In the genomic region with DNA sequence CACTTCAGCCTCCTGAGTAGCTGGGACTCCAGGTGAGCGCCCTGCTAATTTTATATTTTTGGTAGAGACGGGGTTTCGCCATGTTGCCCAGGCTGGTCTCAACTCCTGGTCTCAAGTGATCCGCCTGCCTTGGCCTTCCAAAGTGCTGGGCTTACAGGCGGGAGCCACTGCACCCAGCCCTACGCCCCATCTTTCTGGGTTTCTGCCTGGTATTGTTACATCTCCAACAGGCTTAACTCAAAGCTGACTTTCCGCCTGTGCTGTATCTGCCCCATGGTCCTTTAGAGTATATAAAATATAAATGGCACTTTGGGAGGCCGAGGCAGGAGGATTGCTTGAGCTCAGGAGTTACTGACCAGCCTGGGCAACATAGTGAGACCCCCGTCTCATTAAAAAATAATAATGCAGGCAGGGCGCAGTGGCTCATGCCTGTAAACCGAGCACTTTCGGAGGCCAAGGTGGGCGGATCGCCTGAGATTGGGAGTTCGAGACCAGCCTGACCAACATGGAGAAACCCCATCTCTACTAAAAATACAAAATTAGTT, we compare ENCODE assay signal across 8 cellular contexts. TPM values are rescaled to one million over a fixed set of nuclear protein-coding genes. Genes with fewer than 3 reads are reported as not detected.
A peak's percentile ranks its signal among the peaks of the same experiment; 100 is the strongest.
DNase-seq lines count a peak whose midpoint lies in the region; ATAC-seq, FAIRE-seq and TF ChIP-seq lines count a peak whose summit lies in the region.

No MANE protein-coding gene starts in this region.

- H2BK120ac ChIP-seq in mesenchymal stem cell (ENCODE audit: low read depth, low read length), result peak overlapping the region; percentile 64

- peak overlapping the region; percentile 98 for H3K9ac ChIP-seq in HUES48 (ENCODE audit: low read depth, low read length)
- H3K9ac ChIP-seq in mesenchymal stem cell (ENCODE audit: low read length), result peak overlapping the region; percentile 97

- POLR2A ChIA-PET in A549 (lab: Yijun Ruan, JAX), result interaction anchor here (0.5 to 2.7 kb wide), 20 partner anchors 9 to 1960 kb away, joined by 3 to 35 read pairs (median 5); partner anchors contain the start of genes GLDC, KDM4C and UHRF2

- peak overlapping the region in 1 of 2 experiments; percentile 48 for H3K14ac ChIP-seq in mesenchymal stem cell (ENCODE audit: low read length in 2 of 2)

- no peaks in the 10 kb centered on the region for H3K27me3 ChIP-seq in HUES48 (ENCODE audit: control insufficient read depth, insufficient read depth, low read length)
- no peaks in the 10 kb centered on the region for H3K27me3 ChIP-seq in brain microvascular endothelial cell (replicated peaks)
- H3K27me3 ChIP-seq in mesenchymal stem cell (ENCODE audit: control insufficient read depth in 1 of 2, insufficient read depth in 1 of 2, low read length in 2 of 2), result no peaks in the 10 kb centered on the region

- 0 out of 2 replicates have a peak, but pooled peaks cover 4% of the 10 kb centered on the region for H3K36me3 ChIP-seq in HUES48 (ENCODE audit: control insufficient read depth, insufficient read depth, low read length)
- no peaks in the 10 kb centered on the region for H3K36me3 ChIP-seq in brain microvascular endothelial cell (replicated peaks)
- peaks cover 0 to 7% of the 10 kb centered on the region in 2 experiments for H3K36me3 ChIP-seq in mesenchymal stem cell (ENCODE audit: control insufficient read depth in 1 of 2, insufficient read depth in 2 of 2, low read depth in 1 of 2, low read length in 2 of 2)
- no peaks in the 10 kb centered on the region for H3K36me3 ChIP-seq in urinary bladder (ENCODE audit: insufficient read depth)

- DNase-seq in A549 (ENCODE audit: low read depth in 1 of 2, low spot score in 1 of 2) (no peak), brain microvascular endothelial cell (no peak), mesenchymal stem cell (no peak), COLO668 (lab: John Stamatoyannopoulos, UW; ENCODE audit: unreplicated experiment) (no peak), iPS-NIHi11 (ENCODE audit: low spot score) (no peak)

- no peak for TF ChIP-seq CTCF in A549 (IDR thresholded peaks at IDR 0.05)
- no peak for TF ChIP-seq CTCF in brain microvascular endothelial cell (IDR thresholded peaks at IDR 0.05; ENCODE audit: low read depth, low read length, missing control alignments)

- peaks cover 9% of the 10 kb centered on the region for H3K4me1 ChIP-seq in A549
- 0 out of 2 replicates have a peak, but pooled peaks cover 3% of the 10 kb centered on the region for H3K4me1 ChIP-seq in HUES48 (ENCODE audit: control insufficient read depth, insufficient read depth, low read length)
- peaks cover 4% of the 10 kb centered on the region for H3K4me1 ChIP-seq in mesenchymal stem cell (ENCODE audit: control insufficient read depth, insufficient read depth, low read depth, low read length)
- no peaks in the 10 kb centered on the region for H3K4me1 ChIP-seq in urinary bladder (ENCODE audit: insufficient read depth)

- H2BK5ac ChIP-seq in mesenchymal stem cell (ENCODE audit: low read depth, low read length, poor library complexity, severe bottlenecking), result peak overlapping the region; percentile 99

- TF ChIP-seq POLR2A in A549 (IDR thresholded peaks at IDR 0.05; ENCODE audit: low read length), result no peak

- no peak overlapping the region for H2BK15ac ChIP-seq in mesenchymal stem cell (ENCODE audit: low read depth, poor library complexity, severe bottlenecking)

- ATAC-seq in A549 (peak in 1 of 2 experiments; percentile 32; a peak in 3 of 6 replicates), GM21515 (IDR thresholded peaks at IDR 0.05; ENCODE audit: unreplicated experiment) (no peak)

- H3K9me3 ChIP-seq in A549 (no peaks in the 10 kb centered on the region), HUES48 (ENCODE audit: control insufficient read depth, insufficient read depth, low read length) (no peaks in the 10 kb centered on the region), mesenchymal stem cell (ENCODE audit: control insufficient read depth, low read length) (no peaks in the 10 kb centered on the region)

- CTCF ChIA-PET in A549 (lab: Yijun Ruan, JAX), result interaction anchor here (1.1 to 1.2 kb wide), 3 partner anchors 9 to 324 kb away, joined by 3 to 5 read pairs (median 3); no protein-coding TSS in a partner anchor

- H3K4me2 ChIP-seq in A549 (peak overlapping the region; percentile 73), mesenchymal stem cell (ENCODE audit: low read length, poor library complexity, severe bottlenecking) (peak overlapping the region; percentile 79)

- no peak for TF ChIP-seq EP300 in A549 (IDR thresholded peaks at IDR 0.05)

- peak overlapping the region; percentile 33 for H2AK5ac ChIP-seq in mesenchymal stem cell (ENCODE audit: low read length, severe bottlenecking)

- H3K4me3 ChIP-seq in A549 (peak overlapping the region; percentile 71), HUES48 (ENCODE audit: low read depth, low read length) (peak overlapping the region; percentile 94), brain microvascular endothelial cell (ENCODE audit: low read depth, low read length) (peak overlapping the region; percentile 79), mesenchymal stem cell (ENCODE audit: insufficient read depth in 1 of 2, low read depth in 1 of 2, low read length in 2 of 2) (peak overlapping the region; percentile 86 to 93), urinary bladder (ENCODE audit: low read depth, low read length) (peak overlapping the region; percentile 39)

- no peak overlapping the region for H3K23ac ChIP-seq in mesenchymal stem cell (ENCODE audit: low read length in 2 of 2)

- no peak for FAIRE-seq in A549 (lab: Jason Lieb, UNC)

- H3K27ac ChIP-seq in A549 (peak overlapping the region; percentile 94 to 99), HUES48 (ENCODE audit: low read depth, low read length) (peak overlapping the region; percentile 100), brain microvascular endothelial cell (peak overlapping the region; percentile 98), mesenchymal stem cell (ENCODE audit: low read length, poor library complexity, severe bottlenecking) (peak overlapping the region; percentile 100), urinary bladder (ENCODE audit: low read depth) (peak overlapping the region; percentile 72)

- 4% methylated on average over 15 of the region's 15 CpGs for WGBS in A549 (ENCODE audit: missing lambda C conversion rate)
- WGBS in mesenchymal stem cell, result 56% methylated on average over 13 of the region's 15 CpGs
- WGBS in urinary bladder, result 38% methylated on average over 15 of the region's 15 CpGs

- no peak for TF ChIP-seq RAD21 in A549 (conservative IDR thresholded peaks at IDR 0.05 in 1 of 2, IDR thresholded peaks at IDR 0.05 in 1 of 2)

- H2AFZ ChIP-seq in mesenchymal stem cell (ENCODE audit: low read depth, low read length), result no peak overlapping the region

- H3K18ac ChIP-seq in mesenchymal stem cell (ENCODE audit: low read depth in 1 of 2, low read length in 2 of 2), result peak overlapping the region; percentile 99 to 100

- H4K8ac ChIP-seq in mesenchymal stem cell (ENCODE audit: low read length), result peak overlapping the region; percentile 90

- peak overlapping the region in 1 of 2 experiments; percentile 65 for H3K4ac ChIP-seq in mesenchymal stem cell (ENCODE audit: low read depth in 1 of 2, low read length in 2 of 2)

- H3K79me1 ChIP-seq in mesenchymal stem cell (replicated peaks; ENCODE audit: low read length, poor library complexity, severe bottlenecking), result peaks cover 10% of the 10 kb centered on the region

- in situ Hi-C loops in brain microvascular endothelial cell (cut with HindIII; ENCODE audit: low pct_ligation_motif_present, low sequenced_read_pairs), result no loop called here

- no peak overlapping the region for H2BK12ac ChIP-seq in mesenchymal stem cell (ENCODE audit: low read length in 2 of 2)

- peak overlapping the region; percentile 46 for H4K91ac ChIP-seq in mesenchymal stem cell (ENCODE audit: low read length)

TF ChIP-seq in A549, 52 proteins besides CTCF, POLR2A, EP300 and RAD21 (continues in another document):
- no peak for TF ChIP-seq FOXS1 (CRISPR knock-in tag; IDR thresholded peaks at IDR 0.05)
- TF ChIP-seq RFX5 (IDR thresholded peaks at IDR 0.05), result no peak
- TF ChIP-seq HOXB13 (CRISPR knock-in tag; IDR thresholded peaks at IDR 0.05; ENCODE audit: low read depth), result no peak
- no peak for TF ChIP-seq MAFK (IDR thresholded peaks at IDR 0.05; ENCODE audit: partially characterized antibody)
- no peak for TF ChIP-seq JUN (IDR thresholded peaks at IDR 0.05)
- TF ChIP-seq GATA3 (IDR thresholded peaks at IDR 0.05; ENCODE audit: borderline replicate concordance), result no peak
- no peak for TF ChIP-seq EHF (CRISPR knock-in tag; IDR thresholded peaks at IDR 0.05)
- TF ChIP-seq SMC3 (IDR thresholded peaks at IDR 0.05), result no peak
- no peak for TF ChIP-seq EHMT2 (IDR thresholded peaks at IDR 0.05; ENCODE audit: low read depth)
- no peak for TF ChIP-seq ZC3H11A (IDR thresholded peaks at IDR 0.05)
- TF ChIP-seq ZFP36 (IDR thresholded peaks at IDR 0.05; ENCODE audit: borderline replicate concordance, partially characterized antibody), result no peak
- TF ChIP-seq HOXB5 (CRISPR knock-in tag; IDR thresholded peaks at IDR 0.05), result no peak
- no peak for TF ChIP-seq TFCP2L1 (CRISPR knock-in tag; IDR thresholded peaks at IDR 0.05)
- TF ChIP-seq, protein P1, sequence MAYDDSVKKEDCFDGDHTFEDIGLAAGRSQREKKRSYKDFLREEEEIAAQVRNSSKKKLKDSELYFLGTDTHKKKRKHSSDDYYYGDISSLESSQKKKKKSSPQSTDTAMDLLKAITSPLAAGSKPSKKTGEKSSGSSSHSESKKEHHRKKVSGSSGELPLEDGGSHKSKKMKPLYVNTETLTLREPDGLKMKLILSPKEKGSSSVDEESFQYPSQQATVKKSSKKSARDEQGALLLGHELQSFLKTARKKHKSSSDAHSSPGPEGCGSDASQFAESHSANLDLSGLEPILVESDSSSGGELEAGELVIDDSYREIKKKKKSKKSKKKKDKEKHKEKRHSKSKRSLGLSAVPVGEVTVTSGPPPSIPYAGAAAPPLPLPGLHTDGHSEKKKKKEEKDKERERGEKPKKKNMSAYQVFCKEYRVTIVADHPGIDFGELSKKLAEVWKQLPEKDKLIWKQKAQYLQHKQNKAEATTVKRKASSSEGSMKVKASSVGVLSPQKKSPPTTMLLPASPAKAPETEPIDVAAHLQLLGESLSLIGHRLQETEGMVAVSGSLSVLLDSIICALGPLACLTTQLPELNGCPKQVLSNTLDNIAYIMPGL (CRISPR knock-in tag; IDR thresholded peaks at IDR 0.05; ENCODE audit: borderline replicate concordance), result no peak
- TF ChIP-seq ZSCAN20 (CRISPR knock-in tag; IDR thresholded peaks at IDR 0.05), result no peak

RNA-seq across cellular contexts. Expression of gene GLDC, which starts 36.5 kb away (rescaled TPM):
- polyA plus RNA-seq in A549 (2011; rRNA removed), result 18.8 and 20.6 TPM in 2 replicates
- 12.7 and 16.5 TPM in 2 replicates for polyA plus RNA-seq in A549 (2012; cell fraction: cytosol; rRNA removed)
- polyA plus RNA-seq in A549 (2012; cell fraction: nucleus; rRNA removed), result 34.8 and 47.9 TPM in 2 replicates
- polyA plus RNA-seq in A549 (2017; fragmentation: RNase III; extraction: RNeasy Plus Mini Kit Qiagen cat#74134 plus additional on column Dnase treatment), result 16.7 to 18.9 TPM (median 17.4 TPM) in 3 replicates
- 20.5 and 26.9 TPM in 2 replicates for polyA minus RNA-seq in A549 (2011; rRNA and poly(A)+ RNA removed)
- 0.28 TPM for polyA plus RNA-seq in mesenchymal stem cell (2013, experiment 1 of 2)
- polyA plus RNA-seq in mesenchymal stem cell (2013, experiment 2 of 2), result 0.45 TPM
- 0.74 TPM for total RNA-seq in urinary bladder
- polyA plus RNA-seq in urinary bladder, result 2.9 TPM

Comparison
In these comparisons a context has a peak if more than half of its experiments do, and no peak if none do; other contexts are left out.
1. H3K4me3 ChIP-seq: peak in every context shown above with its lines; median percentile 94 in HUES48; 90 in mesenchymal stem cell; 79 in brain microvascular endothelial cell; 71 in A549; 39 in urinary bladder.